16 cellular contexts compared by ENCODE assay signal in the genomic region with DNA sequence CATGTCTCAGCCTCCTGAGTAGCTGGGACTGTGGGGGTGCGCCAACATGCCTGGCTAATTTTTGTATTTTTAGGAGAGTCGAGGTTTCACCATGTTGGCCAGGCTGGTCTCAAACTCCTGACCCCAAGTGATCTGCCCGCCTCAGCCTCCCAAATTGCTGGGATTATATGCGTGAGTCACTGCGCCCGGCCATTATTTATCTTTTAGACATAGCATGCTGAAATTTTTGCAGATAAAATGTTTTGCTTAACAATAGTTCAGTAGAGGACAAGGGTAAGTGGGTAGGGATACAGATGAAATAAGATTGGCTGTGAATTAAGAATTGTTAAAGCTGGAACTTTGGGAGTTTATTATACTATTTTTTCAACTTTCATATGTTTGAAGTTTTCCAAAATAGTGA.
"Had no signal": no experiment of that assay in that cellular context is flagged by ENCODE, and none has a peak within 500 bp of the region (broad histone marks: within the 10 kb centered on the region; RNA-seq: fewer than 3 reads in every experiment).

No MANE protein-coding gene starts in this region.

- DNase-seq: effector memory CD8-positive, alpha-beta T cell; foreskin keratinocyte; kidney glomerular epithelial cell; mucosa of descending colon; natural killer cell; nucleus accumbens; pancreas; right cardiac atrium; small intestine; stimulated activated CD4-positive, alpha-beta T cell treated with anti-CD3 and anti-CD28 coated beads, Interleukin-12 subunit alpha, Interleukin-12 subunit beta, amount 100 ng/mL, for 4 hours; stimulated activated naive CD4-positive, alpha-beta T cell treated with Interleukin-2 at 50 U/mL for 16 hours had no signal

- H3K27ac ChIP-seq: epithelial cell of prostate, esophagus muscularis mucosa, foreskin keratinocyte, pancreas had no signal

- H3K4me1 Mint-ChIP-seq: neural crest cell had no signal

- H3K9me3 ChIP-seq: pancreas had no signal

- H3K4me3 ChIP-seq: esophagus muscularis mucosa, mucosa of descending colon, pancreas had no signal

- H3K9me3 Mint-ChIP-seq: dendritic cell treated with granulocyte-macrophage colony-stimulating factor and Interleukin-4, amounts not matched to agents 40 ng/mL and 50 ng/mL, for 4 days; effector memory CD8-positive, alpha-beta T cell; natural killer cell had no signal

- H3K36me3 Mint-ChIP-seq: natural killer cell had no signal

- H3K36me3 ChIP-seq: esophagus muscularis mucosa, pancreas had no signal

- H3K4me3 Mint-ChIP-seq: dendritic cell treated with granulocyte-macrophage colony-stimulating factor and Interleukin-4, amounts not matched to agents 40 ng/mL and 50 ng/mL, for 4 days; effector memory CD8-positive, alpha-beta T cell; natural killer cell; neural crest cell had no signal

- ATAC-seq: effector memory CD8-positive, alpha-beta T cell; foreskin keratinocyte; mucosa of descending colon; natural killer cell; pancreas; right cardiac atrium had no signal

- H3K27me3 Mint-ChIP-seq: dendritic cell treated with granulocyte-macrophage colony-stimulating factor and Interleukin-4, amounts not matched to agents 40 ng/mL and 50 ng/mL, for 4 days; effector memory CD8-positive, alpha-beta T cell; progenitor cell of endocrine pancreas had no signal

- H3K27ac Mint-ChIP-seq: dendritic cell treated with granulocyte-macrophage colony-stimulating factor and Interleukin-4, amounts not matched to agents 40 ng/mL and 50 ng/mL, for 4 days; effector memory CD8-positive, alpha-beta T cell; natural killer cell; progenitor cell of endocrine pancreas had no signal

- H3K27me3 ChIP-seq: esophagus muscularis mucosa, foreskin keratinocyte, pancreas had no signal
